Comparison of ENCODE assay signal across 8 cellular contexts in the genomic region with DNA sequence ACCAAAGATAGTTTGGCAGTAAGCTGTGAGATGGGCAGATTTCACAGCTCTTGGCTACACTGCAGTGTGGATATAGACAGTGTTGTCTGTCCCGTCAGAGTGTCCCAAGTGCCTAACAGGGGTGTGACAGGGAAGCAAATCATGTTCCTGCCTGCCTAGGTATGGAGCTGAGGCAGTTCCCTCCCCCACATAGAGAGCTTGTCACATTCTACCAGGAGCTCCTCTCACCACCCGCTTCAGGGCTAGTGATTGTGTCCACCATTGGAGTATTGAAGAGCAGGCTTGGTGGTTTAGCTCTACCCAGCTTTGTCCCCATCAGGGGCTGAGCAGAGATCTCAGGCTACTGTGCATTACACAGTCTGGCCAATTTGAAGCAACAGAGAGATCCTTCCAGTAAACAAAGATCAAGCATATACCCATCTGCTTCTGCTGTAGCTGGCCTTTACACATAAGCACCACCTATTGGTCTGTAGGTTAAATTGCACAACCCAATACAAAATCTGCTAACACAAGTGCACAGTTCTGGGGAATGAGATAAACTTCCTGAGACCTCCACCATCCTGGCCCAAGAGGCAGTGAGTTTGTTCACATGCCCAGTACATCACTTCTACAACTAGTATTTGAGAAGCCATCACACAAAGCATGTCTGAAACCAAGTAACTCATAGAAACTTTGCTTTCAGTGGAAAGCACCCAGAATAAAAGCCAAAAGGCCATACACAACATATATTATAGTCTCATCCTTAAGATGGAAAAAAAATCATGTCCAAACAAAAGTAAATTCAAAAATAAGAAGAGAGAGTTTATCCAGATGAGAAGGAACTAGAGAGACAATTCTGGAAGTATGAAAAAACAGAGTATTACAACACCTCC.
A peak's percentile ranks its signal among the peaks of the same experiment; 100 is the strongest.
DNase-seq lines count a peak whose midpoint lies in the region; ATAC-seq and TF ChIP-seq lines count a peak whose summit lies in the region.

No MANE protein-coding gene starts in this region.

- H3K27ac ChIP-seq in HL-60 (replicated peaks): no peak overlapping the region
- no peak overlapping the region for H3K27ac ChIP-seq in sigmoid colon

- H3K4me1 Mint-ChIP-seq in glutamatergic neuron (ENCODE audit: low read depth, unreplicated experiment): no peaks in the 10 kb centered on the region
- H3K4me1 Mint-ChIP-seq in type B pancreatic cell (ENCODE audit: unreplicated experiment): no peaks in the 10 kb centered on the region

- no peaks in the 10 kb centered on the region for H3K9me3 ChIP-seq in sigmoid colon

- H3K36me3 ChIP-seq in sigmoid colon: peaks cover 0 to 4% (median 0%) of the 10 kb centered on the region in 4 donors

- peak; percentile 50 for ATAC-seq in GM18508 (IDR thresholded peaks at IDR 0.05; ENCODE audit: insufficient read depth, unreplicated experiment)

- H3K4me3 ChIP-seq in HL-60 (replicated peaks; ENCODE audit: insufficient read depth, low read length): no peak overlapping the region
- no peak overlapping the region for H3K4me3 ChIP-seq in sigmoid colon

- peak; percentile 19 for TF ChIP-seq CTCF in HL-60 (IDR thresholded peaks at IDR 0.05; ENCODE audit: insufficient read depth, low read length)
- TF ChIP-seq CTCF in glutamatergic neuron (IDR thresholded peaks at IDR 0.05; ENCODE audit: partially characterized antibody, unreplicated experiment): peak; percentile 51
- TF ChIP-seq CTCF in type B pancreatic cell (conservative IDR thresholded peaks at IDR 0.05): peak; percentile 61
- no peak for TF ChIP-seq CTCF in GM10248 (IDR thresholded peaks at IDR 0.05; ENCODE audit: control extremely low read depth, extremely low read depth, low read depth, missing control alignments)
- TF ChIP-seq CTCF in sigmoid colon (IDR thresholded peaks at IDR 0.05): peak in 2 of 4 experiments; percentile 8 to 15

- H3K27me3 ChIP-seq in HL-60 (ENCODE audit: insufficient read depth, poor library complexity, severe bottlenecking) (no peaks in the 10 kb centered on the region), sigmoid colon (no peaks in the 10 kb centered on the region)

- DNase-seq in CD1c-positive myeloid dendritic cell (ENCODE audit: extremely low spot score): peak; percentile 4
- peak; percentile 12 to 42 for DNase-seq in HL-60 (ENCODE audit: low read depth in 1 of 2, low spot score in 1 of 2)
- DNase-seq in SKM-1 treated with dmso at 0.1 percent for 144 hours (lab: John Stamatoyannopoulos, UW; ENCODE audit: unreplicated experiment): peak; percentile 41
- no peak for DNase-seq in glutamatergic neuron
- no peak for DNase-seq in type B pancreatic cell (ENCODE audit: extremely low spot score, unreplicated experiment)
- DNase-seq in GM10248 (ENCODE audit: extremely low spot score): no peak
- no peak for DNase-seq in sigmoid colon

- CTCF ChIA-PET in GM10248 (lab: Yijun Ruan, JAX): interaction anchor here (0.7 to 1.4 kb wide), 6 partner anchors 11 to 355 kb away, joined by 3 to 4 read pairs (median 3); no protein-coding TSS in a partner anchor

- H3K4me1 ChIP-seq in sigmoid colon: no peaks in the 10 kb centered on the region

- intact Hi-C loops in sigmoid colon (cut with DNase I): no loop called here

- H3K27me3 Mint-ChIP-seq in glutamatergic neuron (ENCODE audit: unreplicated experiment): peaks cover 1% of the 10 kb centered on the region
- no peaks in the 10 kb centered on the region for H3K27me3 Mint-ChIP-seq in type B pancreatic cell

- peaks cover 10% of the 10 kb centered on the region for H3K36me3 Mint-ChIP-seq in glutamatergic neuron (ENCODE audit: unreplicated experiment)
- H3K36me3 Mint-ChIP-seq in type B pancreatic cell: peaks cover 36% of the 10 kb centered on the region

- no peak for TF ChIP-seq EP300 in sigmoid colon (IDR thresholded peaks at IDR 0.05)

- POLR2A ChIA-PET in GM10248 (lab: Yijun Ruan, JAX): no interaction called here

- H3K4me3 Mint-ChIP-seq in glutamatergic neuron (ENCODE audit: unreplicated experiment): no peak overlapping the region
- H3K4me3 Mint-ChIP-seq in type B pancreatic cell: no peak overlapping the region

- TF ChIP-seq POLR2A in sigmoid colon (IDR thresholded peaks at IDR 0.05): no peak

- H3K27ac Mint-ChIP-seq in glutamatergic neuron (ENCODE audit: unreplicated experiment) (peak overlapping the region; percentile 62), type B pancreatic cell (no peak overlapping the region)

- 93 to 98% methylated on average over 2 of the region's 2 CpGs for WGBS in sigmoid colon, 2 donors

- H3K9me3 Mint-ChIP-seq in glutamatergic neuron (ENCODE audit: unreplicated experiment) (peaks cover 2% of the 10 kb centered on the region), type B pancreatic cell (peaks cover 23% of the 10 kb centered on the region)

Comparison
In these comparisons a context has a peak if more than half of its experiments do, and no peak if none do; other contexts are left out.
1. DNase-seq: peak in CD1c-positive myeloid dendritic cell (single experiment), HL-60 (2 of 2) and SKM-1 treated with dmso at 0.1 percent for 144 hours (single experiment); none in glutamatergic neuron (single experiment), type B pancreatic cell (single experiment), GM10248 (single experiment) and sigmoid colon (single experiment).